ENCODE assay signal across 1 cellular context in genomic region chr3:171841620-171842000, GRCh38.
TF ChIP-seq lines count a peak whose summit lies in the region.

No MANE protein-coding gene starts in this region.

TF ChIP-seq in IMR-90, 13 proteins besides CTCF, POLR2A, EP300 and RAD21:
- TF ChIP-seq ELK1 (IDR thresholded peaks at IDR 0.05; ENCODE audit: borderline replicate concordance, low read depth, low read length) = no peak
- TF ChIP-seq BHLHE40 (IDR thresholded peaks at IDR 0.05; ENCODE audit: low read depth, low read length) = no peak
- TF ChIP-seq MAFK (IDR thresholded peaks at IDR 0.05; ENCODE audit: low read depth, low read length) = no peak
- TF ChIP-seq FOS (IDR thresholded peaks at IDR 0.05; ENCODE audit: low read depth, low read length) = no peak
- TF ChIP-seq RCOR1 (IDR thresholded peaks at IDR 0.05; ENCODE audit: insufficient replicate concordance, low read length) = no peak
- no peak for TF ChIP-seq NFE2L2 (IDR thresholded peaks at IDR 0.05; ENCODE audit: low read depth, low read length)
- no peak for TF ChIP-seq MAZ (IDR thresholded peaks at IDR 0.05; ENCODE audit: borderline replicate concordance, low read depth, low read length)
- TF ChIP-seq CEBPB (IDR thresholded peaks at IDR 0.05; ENCODE audit: low read depth, low read length) = no peak
- no peak for TF ChIP-seq RFX5 (IDR thresholded peaks at IDR 0.05; ENCODE audit: low read depth, low read length)
- no peak for TF ChIP-seq MXI1 (IDR thresholded peaks at IDR 0.05; ENCODE audit: borderline replicate concordance, low read depth, low read length)
- TF ChIP-seq SMC3 (IDR thresholded peaks at IDR 0.05; ENCODE audit: low read depth, low read length) = no peak
